In genomic region chr1:92080128-92080985, GRCh38 we compare ENCODE assay signal across 8 cellular contexts. TPM values are rescaled to one million over a fixed set of nuclear protein-coding genes. Genes with fewer than 3 reads are reported as not detected.
DNase-seq lines count a peak whose midpoint lies in the region; ATAC-seq and TF ChIP-seq lines count a peak whose summit lies in the region.

BTBD8 (plus strand) TSS chr1:92080345; CDS start chr1:92080572, 227 bp downstream.

- H3K9ac ChIP-seq in NT2/D1 (ENCODE audit: insufficient read length, low read depth) = peak within 1 kb of the TSS; percentile 75

- TF ChIP-seq CTCF in endothelial cell (IDR thresholded peaks at IDR 0.05; ENCODE audit: unreplicated experiment) (no peak), mesothelial cell of epicardium (IDR thresholded peaks at IDR 0.05; ENCODE audit: unreplicated experiment) (no peak)

- no peaks in the 10 kb centered on the region for H3K27me3 ChIP-seq in NT2/D1 (ENCODE audit: insufficient read depth, insufficient read length)

- no peaks in the 10 kb centered on the region for H3K36me3 ChIP-seq in NT2/D1 (ENCODE audit: insufficient read depth, insufficient read length, low read length)

- H3K4me1 Mint-ChIP-seq in endothelial cell (ENCODE audit: unreplicated experiment) (peaks cover 3% of the 10 kb centered on the region), mesothelial cell of epicardium (peaks cover 2% of the 10 kb centered on the region)

- H3K4me1 ChIP-seq in NT2/D1 (ENCODE audit: insufficient read depth, insufficient read length) = no peaks in the 10 kb centered on the region

- H3K9me3 ChIP-seq in NT2/D1 (ENCODE audit: insufficient read depth, low read length) = peaks cover 13% of the 10 kb centered on the region

- peak within 1 kb of the TSS; percentile 67 for H3K27ac Mint-ChIP-seq in endothelial cell (ENCODE audit: unreplicated experiment)
- H3K27ac Mint-ChIP-seq in mesothelial cell of epicardium = peak within 1 kb of the TSS; percentile 88

- H3K9me3 Mint-ChIP-seq in endothelial cell (ENCODE audit: unreplicated experiment) (peaks cover 7% of the 10 kb centered on the region), mesothelial cell of epicardium (peaks cover 20% of the 10 kb centered on the region)

- peak; percentile 95 for ATAC-seq in GM21367 (IDR thresholded peaks at IDR 0.05; ENCODE audit: unreplicated experiment)

- peak; percentile 82 for DNase-seq in COLO668 (lab: John Stamatoyannopoulos, UW; ENCODE audit: unreplicated experiment)
- peak; percentile 72 for DNase-seq in HT-29 (ENCODE audit: low spot score)
- peak; percentile 87 for DNase-seq in NT2/D1 (ENCODE audit: low read depth, low spot score)
- DNase-seq in activated CD8-positive, alpha-beta memory T cell treated with anti-CD3 and anti-CD28 coated beads, Interleukin-2, amount 50 U/mL, for 24 hours (ENCODE audit: extremely low read depth) = peak; percentile 49
- DNase-seq in endothelial cell (ENCODE audit: low spot score) = peak; percentile 76
- peak; percentile 45 to 72 for DNase-seq in mesothelial cell of epicardium (ENCODE audit: low spot score in 2 of 2, unreplicated experiment in 2 of 2)
- DNase-seq in stimulated activated CD8-positive, alpha-beta memory T cell treated with anti-CD3 and anti-CD28 coated beads, Interleukin-15, amount 100 ng/mL, for 24 hours (ENCODE audit: low read depth) = peak; percentile 52

- H3K4me3 Mint-ChIP-seq in endothelial cell (ENCODE audit: unreplicated experiment) (peak within 1 kb of the TSS; percentile 98), mesothelial cell of epicardium (peak within 1 kb of the TSS; percentile 97)

- H3K27me3 Mint-ChIP-seq in endothelial cell (ENCODE audit: unreplicated experiment) (no peaks in the 10 kb centered on the region), mesothelial cell of epicardium (ENCODE audit: low read depth) (no peaks in the 10 kb centered on the region)

- peak within 1 kb of the TSS; percentile 54 for H3K4me3 ChIP-seq in NT2/D1 (ENCODE audit: insufficient read length, low read depth)

- H3K36me3 Mint-ChIP-seq in endothelial cell (ENCODE audit: low read depth, unreplicated experiment) (peaks cover 8% of the 10 kb centered on the region), mesothelial cell of epicardium (peaks cover 18% of the 10 kb centered on the region)

RNA-seq across cellular contexts. Expression of gene BTBD8, which starts in this region (rescaled TPM):
- 0.86 and 0.94 TPM in 2 replicates for total RNA-seq in HT-29 (2014; rRNA removed; shearing (Covaris generic))
- total RNA-seq in endothelial cell (ENCODE audit: unreplicated experiment) (4.0 TPM), mesothelial cell of epicardium (6.6 to 8.7 TPM (median 8.4 TPM) in 3 replicates)

Comparison
In these comparisons a context has a peak if more than half of its experiments do, and no peak if none do; other contexts are left out.
1. Peak in every context shown above with its lines: DNase-seq, ATAC-seq and H3K4me3 ChIP-seq.
2. Peak in DNase-seq in HT-29; RNA of the gene not detected or under 1 TPM.